9 cellular contexts compared by ENCODE assay signal in genomic region chr19:1812426-1813196, GRCh38. TPM values are rescaled to one million over a fixed set of nuclear protein-coding genes. Genes with fewer than 3 reads are reported as not detected.
DNase-seq lines count a peak whose midpoint lies in the region; ATAC-seq, FAIRE-seq and TF ChIP-seq lines count a peak whose summit lies in the region.
"Had no signal": no experiment of that assay in that cellular context is flagged by ENCODE, and none has a peak within 500 bp of the region (broad histone marks: within the 10 kb centered on the region; RNA-seq: fewer than 3 reads in every experiment).

No MANE protein-coding gene starts in this region.

- no peaks in the 10 kb centered on the region for H3K27me3 Mint-ChIP-seq in activated B cell treated with CpG ODN at 0.5 μM for 24 hours

- H3K4me3 Mint-ChIP-seq in activated B cell treated with CpG ODN at 0.5 μM for 24 hours, result peak overlapping the region; percentile 96

- H3K27ac ChIP-seq in AG04450 (ENCODE audit: low read depth, low read length) (peak overlapping the region; percentile 65), keratinocyte (ENCODE audit: control insufficient read depth, insufficient read depth, low read length) (no peak overlapping the region)

- no peaks in the 10 kb centered on the region for H3K79me2 ChIP-seq in keratinocyte (ENCODE audit: control insufficient read depth, insufficient read depth, low read length)

- peak overlapping the region; percentile 50 for H3K9ac ChIP-seq in keratinocyte (ENCODE audit: control insufficient read depth, extremely low read depth, insufficient read depth, low read length)

- H3K4me2 ChIP-seq in keratinocyte (ENCODE audit: control insufficient read depth, extremely low read depth, insufficient read depth, low read depth, low read length), result peak overlapping the region; percentile 95

- peaks cover 11 to 12% of the 10 kb centered on the region in 2 experiments for H3K36me3 ChIP-seq in keratinocyte (ENCODE audit: control insufficient read depth in 2 of 2, extremely low read depth in 1 of 2, insufficient read depth in 2 of 2, low read length in 2 of 2)

- POLR2A ChIA-PET in AG04450 (lab: Yijun Ruan, JAX) (no interaction called here), activated B cell treated with CpG ODN at 0.5 μM for 24 hours (lab: Charles Lee) (no interaction called here)

- H4K20me1 ChIP-seq in keratinocyte (ENCODE audit: control insufficient read depth, extremely low read depth, insufficient read depth, low read length), result no peaks in the 10 kb centered on the region

- H2AFZ ChIP-seq in keratinocyte (ENCODE audit: control insufficient read depth, low read length), result peak overlapping the region; percentile 86

- TF ChIP-seq CTCF in AG04450 (IDR thresholded peaks at IDR 0.05; ENCODE audit: low read depth, low read length) (peak; percentile 65), activated B cell treated with CpG ODN at 0.5 μM for 24 hours (IDR thresholded peaks at IDR 0.05) (no peak), keratinocyte (optimal IDR thresholded peaks at IDR 0.05 in 1 of 3, IDR thresholded peaks at IDR 0.05 in 1 of 3, conservative IDR thresholded peaks at IDR 0.05 in 1 of 3; ENCODE audit: extremely low read depth in 1 of 3, insufficient read depth in 2 of 3, low read length in 3 of 3) (peak; percentile 74 to 82 (median 77))

- H3K27me3 ChIP-seq in AG04450 (ENCODE audit: control insufficient read depth, insufficient read depth, low read length), result no peaks in the 10 kb centered on the region
- H3K27me3 ChIP-seq in keratinocyte (ENCODE audit: control insufficient read depth, extremely low read depth, insufficient read depth, low read length), result no peaks in the 10 kb centered on the region

- DNase-seq in AG04450 (ENCODE audit: low read depth, low spot score) (peak; percentile 82), NCI-H2227 (lab: John Stamatoyannopoulos, UW; ENCODE audit: unreplicated experiment) (peak; percentile 83), activated B cell treated with CpG ODN at 0.5 μM for 24 hours (peak; percentile 82), keratinocyte (ENCODE audit: low read depth, low spot score) (peak; percentile 84)
- peak; percentile 80 for DNase-seq in central memory CD4-positive, alpha-beta T cell
- peak; percentile 59 to 62 for DNase-seq in stimulated activated CD4-positive, alpha-beta T cell treated with anti-CD3 and anti-CD28 coated beads, Interleukin-15, amount 100 ng/mL, for 1 hour (ENCODE audit: low read depth in 1 of 2, low spot score in 1 of 2)

- CTCF ChIA-PET in AG04450 (lab: Charles Lee), result no interaction called here
- CTCF ChIA-PET in activated B cell treated with CpG ODN at 0.5 μM for 24 hours (lab: Charles Lee), result no interaction called here

- H3K36me3 Mint-ChIP-seq in activated B cell treated with CpG ODN at 0.5 μM for 24 hours (ENCODE audit: low read depth), result peaks cover 24% of the 10 kb centered on the region

- H3K9me1 ChIP-seq in keratinocyte (ENCODE audit: control insufficient read depth, extremely low read depth, insufficient read depth, low read length), result no peaks in the 10 kb centered on the region

- H3K4me3 ChIP-seq in AG04450 (ENCODE audit: low read depth, low read length), result peak overlapping the region; percentile 73
- H3K4me3 ChIP-seq in keratinocyte (ENCODE audit: control insufficient read depth in 2 of 3, extremely low read depth in 1 of 3, insufficient read depth in 2 of 3, low read depth in 1 of 3, low read length in 3 of 3), result peak overlapping the region; percentile 46 to 77 (median 76)

- dilution Hi-C loops in keratinocyte (cut with MboI; ENCODE audit: extremely low pct_ligation_motif_present, low sequenced_read_pairs), result no loop called here

- peak overlapping the region; percentile 90 for H3K27ac Mint-ChIP-seq in activated B cell treated with CpG ODN at 0.5 μM for 24 hours

- intact Hi-C loops in activated B cell treated with CpG ODN at 0.5 μM for 24 hours (cut with micrococcal nuclease), result loop anchor here (1.0 to 5.0 kb wide), 7 partner anchors 14 to 535 kb away; partner anchors contain the start of genes FAM174C, MBD3, REXO1 and UQCR11

- FAIRE-seq in keratinocyte (lab: Jason Lieb, UNC), result peak; percentile 79

- no peaks in the 10 kb centered on the region; the same call in 1 of the 2 replicates for H3K9me3 ChIP-seq in AG04450 (ENCODE audit: control insufficient read depth, insufficient read depth, low read length)
- H3K9me3 ChIP-seq in keratinocyte (ENCODE audit: control insufficient read depth, low read depth, low read length), result no peaks in the 10 kb centered on the region

- ATAC-seq in GM18868 (IDR thresholded peaks at IDR 0.05; ENCODE audit: unreplicated experiment) (peak; percentile 68), HG03103 (IDR thresholded peaks at IDR 0.05; ENCODE audit: low read depth, unreplicated experiment) (peak; percentile 66), activated B cell treated with CpG ODN at 0.5 μM for 24 hours (ENCODE audit: low read depth) (peak; percentile 81)

- H3K9me3 Mint-ChIP-seq in activated B cell treated with CpG ODN at 0.5 μM for 24 hours, result no peaks in the 10 kb centered on the region

- H3K4me1 Mint-ChIP-seq in activated B cell treated with CpG ODN at 0.5 μM for 24 hours, result peaks cover 14% of the 10 kb centered on the region

- H3K4me1 ChIP-seq in keratinocyte (ENCODE audit: control insufficient read depth, extremely low read depth, insufficient read depth, low read length), result peaks cover 14% of the 10 kb centered on the region

RNA-seq across cellular contexts. Expression of gene ATP8B3, which starts 0.5 kb away (rescaled TPM):
- polyA plus RNA-seq in AG04450 (2011; rRNA removed) (2.7 and 2.8 TPM in 2 replicates), keratinocyte (0.98 to 2.8 TPM (median 1.2 TPM) in 3 replicates)
- polyA minus RNA-seq in AG04450 (2011; rRNA and poly(A)+ RNA removed), result 1.9 and 3.4 TPM in 2 replicates
- total RNA-seq in activated B cell treated with CpG ODN at 0.5 μM for 24 hours, result 2.3 and 3.9 TPM in 2 replicates
- polyA plus RNA-seq in keratinocyte (2011; ENCODE audit: low read depth), result 0.44 TPM
- polyA plus RNA-seq in keratinocyte (2011; cell fraction: cytosol; rRNA removed), result 0.74 and 1.2 TPM in 2 replicates
- 3.3 and 7.1 TPM in 2 replicates for polyA plus RNA-seq in keratinocyte (2011; cell fraction: nucleus; rRNA removed)
- 0.56 and 1.5 TPM in 2 replicates for polyA plus RNA-seq in keratinocyte (2012; ENCODE audit: low replicate concordance)
- polyA minus RNA-seq in keratinocyte, result 0.82 to 3.7 TPM (median 1.3 TPM) in 3 replicates
- polyA minus RNA-seq in keratinocyte (2011; cell fraction: cytosol; rRNA and poly(A)+ RNA removed), result 2.5 TPM
- 1.5 and 1.9 TPM in 2 replicates for polyA minus RNA-seq in keratinocyte (2011; cell fraction: nucleus; rRNA and poly(A)+ RNA removed)

RNA-seq across cellular contexts. Expression of gene REXO1, which starts 35.7 kb away (rescaled TPM):
- polyA plus RNA-seq in AG04450 (2011; rRNA removed) (5.4 and 8.4 TPM in 2 replicates), keratinocyte (6.1 to 18.6 TPM (median 9.1 TPM) in 3 replicates)
- 7.1 and 9.0 TPM in 2 replicates for polyA minus RNA-seq in AG04450 (2011; rRNA and poly(A)+ RNA removed)
- 56.3 and 69.6 TPM in 2 replicates for total RNA-seq in activated B cell treated with CpG ODN at 0.5 μM for 24 hours
- polyA plus RNA-seq in keratinocyte (2011; ENCODE audit: low read depth), result 15.3 TPM
- polyA plus RNA-seq in keratinocyte (2011; cell fraction: cytosol; rRNA removed), result 8.0 and 14.2 TPM in 2 replicates
- 41.7 and 47.8 TPM in 2 replicates for polyA plus RNA-seq in keratinocyte (2011; cell fraction: nucleus; rRNA removed)
- polyA plus RNA-seq in keratinocyte (2012; ENCODE audit: low replicate concordance), result 19.8 and 25.0 TPM in 2 replicates
- 16.5 to 40.9 TPM (median 17.7 TPM) in 3 replicates for polyA minus RNA-seq in keratinocyte
- polyA minus RNA-seq in keratinocyte (2011; cell fraction: cytosol; rRNA and poly(A)+ RNA removed), result 27.4 TPM
- polyA minus RNA-seq in keratinocyte (2011; cell fraction: nucleus; rRNA and poly(A)+ RNA removed), result 12.9 and 19.1 TPM in 2 replicates

RNA-seq across cellular contexts. Expression of gene KLF16, which starts 50.8 kb away (rescaled TPM):
- 3.4 and 4.4 TPM in 2 replicates for polyA plus RNA-seq in AG04450 (2011; rRNA removed)
- 2.7 and 3.0 TPM in 2 replicates for polyA minus RNA-seq in AG04450 (2011; rRNA and poly(A)+ RNA removed)
- total RNA-seq in activated B cell treated with CpG ODN at 0.5 μM for 24 hours, result 21.5 and 25.2 TPM in 2 replicates
- polyA plus RNA-seq in keratinocyte, result 4.9 to 14.7 TPM (median 6.0 TPM) in 3 replicates
- polyA plus RNA-seq in keratinocyte (2011; ENCODE audit: low read depth), result 2.6 TPM
- polyA plus RNA-seq in keratinocyte (2011; cell fraction: cytosol; rRNA removed), result 4.7 and 19.3 TPM in 2 replicates
- polyA plus RNA-seq in keratinocyte (2011; cell fraction: nucleus; rRNA removed), result 7.7 and 17.7 TPM in 2 replicates
- 13.9 and 30.6 TPM in 2 replicates for polyA plus RNA-seq in keratinocyte (2012; ENCODE audit: low replicate concordance)
- polyA minus RNA-seq in keratinocyte, result 1.9 to 11.4 TPM (median 2.2 TPM) in 3 replicates
- 48.5 TPM for polyA minus RNA-seq in keratinocyte (2011; cell fraction: cytosol; rRNA and poly(A)+ RNA removed)
- 8.2 and 11.3 TPM in 2 replicates for polyA minus RNA-seq in keratinocyte (2011; cell fraction: nucleus; rRNA and poly(A)+ RNA removed)

RNA-seq across cellular contexts. Expression of gene ONECUT3, which starts 59.3 kb away (rescaled TPM):
- not detected in 2 replicates for polyA plus RNA-seq in AG04450 (2011; rRNA removed)
- not detected in 2 replicates for polyA minus RNA-seq in AG04450 (2011; rRNA and poly(A)+ RNA removed)
- not detected in 2 replicates for total RNA-seq in activated B cell treated with CpG ODN at 0.5 μM for 24 hours
- polyA plus RNA-seq in keratinocyte, result under 0.01 to 0.01 TPM in 2 of 3 replicates, not detected in the other
- polyA plus RNA-seq in keratinocyte (2011; ENCODE audit: low read depth), result 0.40 TPM
- polyA plus RNA-seq in keratinocyte (2011; cell fraction: cytosol; rRNA removed), result not detected in 2 replicates
- 0.03 and 0.04 TPM in 2 replicates for polyA plus RNA-seq in keratinocyte (2011; cell fraction: nucleus; rRNA removed)
- 0.54 TPM in 1 of 2 replicates, not detected in the other for polyA plus RNA-seq in keratinocyte (2012; ENCODE audit: low replicate concordance)
- polyA minus RNA-seq in keratinocyte, result not detected in 3 replicates
- polyA minus RNA-seq in keratinocyte (2011; cell fraction: cytosol; rRNA and poly(A)+ RNA removed), result not detected
- polyA minus RNA-seq in keratinocyte (2011; cell fraction: nucleus; rRNA and poly(A)+ RNA removed), result not detected in 2 replicates
- total RNA-seq: T-helper 1 cell treated with Interleukin-12 subunit alpha and Interleukin-12 subunit beta and Interleukin-4 antibody, amounts not matched to agents 30 ng/mL and 1 ng/mL, for 36 hours had no signal
